In genomic region chr1:155971910-155972809, GRCh38 we compare ENCODE assay signal across 10 cellular contexts. TPM values are rescaled to one million over a fixed set of nuclear protein-coding genes. Genes with fewer than 3 reads are reported as not detected.
DNase-seq lines count a peak whose midpoint lies in the region; ATAC-seq, FAIRE-seq and TF ChIP-seq lines count a peak whose summit lies in the region.
"Had no signal": no experiment of that assay in that cellular context is flagged by ENCODE, and none has a peak within 500 bp of the region (broad histone marks: within the 10 kb centered on the region; RNA-seq: fewer than 3 reads in every experiment).

No MANE protein-coding gene starts in this region.

- H3K9me3 ChIP-seq in HepG2 (ENCODE audit: low read length) (no peaks in the 10 kb centered on the region), subcutaneous abdominal adipose tissue (ENCODE audit: control insufficient read depth in 5 of 5, low read length in 5 of 5) (no peaks in the 10 kb centered on the region)

- no peak for TF ChIP-seq RAD21 in HepG2 (CRISPR knock-in tag; IDR thresholded peaks at IDR 0.05)

- H3K27me3 Mint-ChIP-seq in activated CD8-positive, alpha-beta memory T cell treated with anti-CD3 and anti-CD28 coated beads, Interleukin-2, amount 10 ng/mL, durations not matched to agents 7 days and 5 days = no peaks in the 10 kb centered on the region
- H3K27me3 Mint-ChIP-seq in activated naive CD8-positive, alpha-beta T cell = no peaks in the 10 kb centered on the region

- in situ Hi-C loops in HepG2 (cut with HindIII; ENCODE audit: extremely low pct_ligation_motif_present, low pct_unique_long_range_greater_than_20kb) = no loop called here

- no peak for ATAC-seq in activated CD8-positive, alpha-beta memory T cell treated with anti-CD3 and anti-CD28 coated beads, Interleukin-2, amount 10 ng/mL, durations not matched to agents 7 days and 5 days
- peak; percentile 22; the same call in 2 of the 3 replicates for ATAC-seq in HepG2
- no peak for ATAC-seq in GM18520 (IDR thresholded peaks at IDR 0.05; ENCODE audit: unreplicated experiment)
- ATAC-seq: HCT116 had no signal

- CTCF ChIA-PET in activated CD8-positive, alpha-beta memory T cell treated with anti-CD3 and anti-CD28 coated beads, Interleukin-2, amount 10 ng/mL, durations not matched to agents 7 days and 5 days (lab: Charles Lee) = interaction anchor here (0.7 to 3.0 kb wide), 3 partner anchors 31 to 38 kb away, joined by 3 to 14 read pairs (median 3); partner anchors contain the start of gene KHDC4
- CTCF ChIA-PET in HepG2 (lab: Yijun Ruan, JAX; ENCODE audit: low intra/inter-chr PET ratio, low total read pairs) = no interaction called here

- TF ChIP-seq POLR2A in HepG2 (IDR thresholded peaks at IDR 0.05; ENCODE audit: insufficient read depth in 1 of 2, low read depth in 2 of 2, low read length in 2 of 2) = no peak

- H3K4me1 Mint-ChIP-seq in activated CD8-positive, alpha-beta memory T cell treated with anti-CD3 and anti-CD28 coated beads, Interleukin-2, amount 10 ng/mL, durations not matched to agents 7 days and 5 days = peaks cover 87% of the 10 kb centered on the region
- H3K4me1 Mint-ChIP-seq in activated naive CD8-positive, alpha-beta T cell (ENCODE audit: low read depth) = peaks cover 86% of the 10 kb centered on the region

- H3K4me3 ChIP-seq in HepG2 (replicated peaks in 1 of 3; ENCODE audit: insufficient read depth in 1 of 3, low read depth in 2 of 3, low read length in 3 of 3) (no peak overlapping the region; a peak in 1 of 6 replicates), subcutaneous abdominal adipose tissue (ENCODE audit: low read depth in 1 of 5, low read length in 5 of 5) (peak overlapping the region in 1 of 5 donors; percentile 25)

- no peak overlapping the region for H3K4me3 Mint-ChIP-seq in activated CD8-positive, alpha-beta memory T cell treated with anti-CD3 and anti-CD28 coated beads, Interleukin-2, amount 10 ng/mL, durations not matched to agents 7 days and 5 days
- H3K4me3 Mint-ChIP-seq in activated naive CD8-positive, alpha-beta T cell = peak overlapping the region; percentile 79

- peaks cover 38% of the 10 kb centered on the region for H3K36me3 Mint-ChIP-seq in activated CD8-positive, alpha-beta memory T cell treated with anti-CD3 and anti-CD28 coated beads, Interleukin-2, amount 10 ng/mL, durations not matched to agents 7 days and 5 days
- H3K36me3 Mint-ChIP-seq in activated naive CD8-positive, alpha-beta T cell = no peaks in the 10 kb centered on the region

- H2AFZ ChIP-seq in HepG2 (ENCODE audit: low read length) = no peak overlapping the region

- H3K36me3 ChIP-seq in HepG2 (replicated peaks in 1 of 2; ENCODE audit: control insufficient read depth in 1 of 2, insufficient read depth in 2 of 2, low read length in 2 of 2) (peaks cover 10 to 18% of the 10 kb centered on the region in 2 experiments; a peak in 4 of 5 replicates), subcutaneous abdominal adipose tissue (ENCODE audit: control insufficient read depth in 5 of 5, insufficient read depth in 5 of 5, low read length in 5 of 5) (peaks cover 0 to 37% (median 29%) of the 10 kb centered on the region in 5 donors)

- no peak for TF ChIP-seq EP300 in HepG2 (IDR thresholded peaks at IDR 0.05; ENCODE audit: low read depth in 2 of 2, low read length in 2 of 2)
- TF ChIP-seq EP300 in HepG2 (CRISPR knock-in tag; IDR thresholded peaks at IDR 0.05; ENCODE audit: borderline replicate concordance) = no peak

- WGBS in HepG2 (ENCODE audit: low lambda C conversion rate) = 83% methylated on average over 6 of the region's 9 CpGs

- no peak for TF ChIP-seq CTCF in HepG2 (CRISPR knock-in tag; IDR thresholded peaks at IDR 0.05)

- peak overlapping the region; percentile 71 for H3K27ac Mint-ChIP-seq in activated CD8-positive, alpha-beta memory T cell treated with anti-CD3 and anti-CD28 coated beads, Interleukin-2, amount 10 ng/mL, durations not matched to agents 7 days and 5 days
- H3K27ac Mint-ChIP-seq in activated naive CD8-positive, alpha-beta T cell = peak overlapping the region; percentile 91

- H3K9ac ChIP-seq in HepG2 (ENCODE audit: insufficient read depth, low read depth, low read length) (no peak overlapping the region), subcutaneous abdominal adipose tissue (ENCODE audit: low read length in 5 of 5) (peak overlapping the region in 1 of 5 donors; percentile 27)

- no peak for DNase-seq in activated CD8-positive, alpha-beta memory T cell treated with anti-CD3 and anti-CD28 coated beads, Interleukin-2, amount 10 ng/mL, durations not matched to agents 7 days and 5 days
- no peak for DNase-seq in activated CD8-positive, alpha-beta memory T cell treated with anti-CD3 and anti-CD28 coated beads, Interleukin-2, amount 50 U/mL, for 4 hours
- DNase-seq in HepG2 (ENCODE audit: low spot score) = no peak
- DNase-seq in kidney glomerular epithelial cell (lab: John Stamatoyannopoulos, UW) = no peak
- DNase-seq in NCI-H1048 (lab: John Stamatoyannopoulos, UW) = no peak

- H3K4me2 ChIP-seq in HepG2 (ENCODE audit: low read depth, low read length) = peak overlapping the region; percentile 33

- H3K27me3 ChIP-seq in HepG2 (ENCODE audit: control insufficient read depth in 1 of 2, insufficient read depth in 2 of 2, low read length in 2 of 2) = no peaks in the 10 kb centered on the region
- no peaks in the 10 kb centered on the region for H3K27me3 ChIP-seq in subcutaneous abdominal adipose tissue (ENCODE audit: control insufficient read depth in 5 of 5, insufficient read depth in 4 of 5, low read length in 5 of 5)

- H3K79me2 ChIP-seq in HepG2 (ENCODE audit: insufficient read depth, low read length) = peaks cover 65% of the 10 kb centered on the region

- intact Hi-C loops in HepG2 (cut with micrococcal nuclease; ENCODE audit: unreplicated experiment) = no loop called here

- 0 out of 2 replicates have a peak, but pooled peaks cover 2% of the 10 kb centered on the region for H4K20me1 ChIP-seq in HepG2 (ENCODE audit: insufficient read depth, low read length)

- peaks cover 95% of the 10 kb centered on the region for H3K4me1 ChIP-seq in HepG2 (ENCODE audit: insufficient read depth, low read length)
- H3K4me1 ChIP-seq in subcutaneous abdominal adipose tissue (ENCODE audit: control insufficient read depth in 5 of 5, insufficient read depth in 5 of 5, low read length in 5 of 5) = peaks cover 45 to 99% (median 98%) of the 10 kb centered on the region in 5 donors

- H3K27ac ChIP-seq in HepG2 (ENCODE audit: extremely low read length, insufficient read depth, low read length) (no peak overlapping the region), subcutaneous abdominal adipose tissue (ENCODE audit: low read depth, low read length) (peak overlapping the region; percentile 11)

- no peaks in the 10 kb centered on the region for H3K9me3 Mint-ChIP-seq in activated CD8-positive, alpha-beta memory T cell treated with anti-CD3 and anti-CD28 coated beads, Interleukin-2, amount 10 ng/mL, durations not matched to agents 7 days and 5 days (ENCODE audit: low read depth)
- no peaks in the 10 kb centered on the region for H3K9me3 Mint-ChIP-seq in activated naive CD8-positive, alpha-beta T cell (ENCODE audit: low read depth)

- BruUV-seq in HepG2 (replicated peaks; lab: Mats Ljungman, UMichigan) = no TSS peak

- peak; percentile 18 for FAIRE-seq in HepG2 (lab: Jason Lieb, UNC)

- POLR2A ChIA-PET in HepG2 (lab: Yijun Ruan, JAX) = interaction anchor here (0.5 to 3.7 kb wide), 3 partner anchors 11 to 161 kb away, joined by 3 to 17 read pairs (median 17); no protein-coding TSS in a partner anchor

RNA-seq across cellular contexts. Expression of gene ARHGEF2, which starts 6.2 kb away (rescaled TPM):
- 100 to 1,000 TPM; 159 to 161 TPM for total RNA-seq in activated CD8-positive, alpha-beta memory T cell treated with anti-CD3 and anti-CD28 coated beads, Interleukin-2, amount 10 ng/mL, durations not matched to agents 7 days and 5 days
- 15.0 and 16.1 TPM in 2 replicates for total RNA-seq in HepG2 (2016; rRNA removed; fragmentation: Illumina TruSeq; extraction: Trizol)
- total RNA-seq in HepG2 (2016; cell fraction: cytosol; rRNA removed; fragmentation: Illumina TruSeq; extraction: Trizol; ENCODE audit: low read depth) = 7.7 and 8.4 TPM in 2 replicates
- total RNA-seq in HepG2 (2016; cell fraction: insoluble cytoplasmic fraction; rRNA removed; fragmentation: Illumina TruSeq; extraction: Trizol) = 12.9 and 18.6 TPM in 2 replicates
- total RNA-seq in HepG2 (2016; cell fraction: membrane; rRNA removed; fragmentation: Illumina TruSeq; extraction: Trizol) = 10.3 and 11.1 TPM in 2 replicates
- total RNA-seq in HepG2 (2016; cell fraction: nucleus; rRNA removed; fragmentation: Illumina TruSeq; extraction: Trizol) = 13.2 and 15.5 TPM in 2 replicates
- 32.1 and 33.1 TPM in 2 replicates for polyA plus RNA-seq in HepG2 (2011; rRNA removed)
- 15.2 and 17.5 TPM in 2 replicates for polyA plus RNA-seq in HepG2 (2011; cell fraction: cytosol; rRNA removed)
- 104 and 108 TPM in 2 replicates for polyA plus RNA-seq in HepG2 (2011; cell fraction: nucleus; rRNA removed)
- 28.0 and 37.8 TPM in 2 replicates for polyA plus RNA-seq in HepG2 (2012)
- polyA plus RNA-seq in HepG2 (2016; cell fraction: cytosol; fragmentation: Illumina TruSeq; extraction: Trizol; ENCODE audit: low read depth) = 1.9 and 2.0 TPM in 2 replicates
- 13.1 and 13.4 TPM in 2 replicates for polyA plus RNA-seq in HepG2 (2016; cell fraction: insoluble cytoplasmic fraction; fragmentation: Illumina TruSeq; extraction: Trizol; ENCODE audit: low read depth)
- polyA plus RNA-seq in HepG2 (2016; cell fraction: membrane; fragmentation: Illumina TruSeq; extraction: Trizol; ENCODE audit: low read depth) = 3.6 and 3.8 TPM in 2 replicates
- 34.1 and 35.2 TPM in 2 replicates for polyA plus RNA-seq in HepG2 (2016; cell fraction: nucleus; fragmentation: Illumina TruSeq; extraction: Trizol; ENCODE audit: insufficient read depth, low read depth)
- 54.1 and 96.8 TPM in 2 replicates for polyA minus RNA-seq in HepG2 (2011; rRNA and poly(A)+ RNA removed; ENCODE audit: low replicate concordance)
- 17.6 and 19.9 TPM in 2 replicates for polyA minus RNA-seq in HepG2 (2011; cell fraction: cytosol; rRNA and poly(A)+ RNA removed)
- polyA minus RNA-seq in HepG2 (2011; cell fraction: nucleus; rRNA and poly(A)+ RNA removed) = 50.0 and 65.8 TPM in 2 replicates

RNA-seq across cellular contexts. Expression of gene RXFP4, which starts 30.7 kb away (rescaled TPM):
- not detected for total RNA-seq in activated CD8-positive, alpha-beta memory T cell treated with anti-CD3 and anti-CD28 coated beads, Interleukin-2, amount 10 ng/mL, durations not matched to agents 7 days and 5 days
- 0.38 TPM in 1 of 2 replicates, not detected in the other for total RNA-seq in HepG2 (2016; rRNA removed; fragmentation: Illumina TruSeq; extraction: Trizol)
- total RNA-seq in HepG2 (2016; cell fraction: cytosol; rRNA removed; fragmentation: Illumina TruSeq; extraction: Trizol; ENCODE audit: low read depth) = not detected in 2 replicates
- total RNA-seq in HepG2 (2016; cell fraction: insoluble cytoplasmic fraction; rRNA removed; fragmentation: Illumina TruSeq; extraction: Trizol) = 0.25 and 0.28 TPM in 2 replicates
- not detected in 2 replicates for total RNA-seq in HepG2 (2016; cell fraction: membrane; rRNA removed; fragmentation: Illumina TruSeq; extraction: Trizol)
- 0.31 TPM in 1 of 2 replicates, not detected in the other for total RNA-seq in HepG2 (2016; cell fraction: nucleus; rRNA removed; fragmentation: Illumina TruSeq; extraction: Trizol)
- 1.4 and 1.9 TPM in 2 replicates for polyA plus RNA-seq in HepG2 (2011; rRNA removed)
- 1.3 and 2.1 TPM in 2 replicates for polyA plus RNA-seq in HepG2 (2011; cell fraction: cytosol; rRNA removed)
- polyA plus RNA-seq in HepG2 (2011; cell fraction: nucleus; rRNA removed) = 0.42 and 0.48 TPM in 2 replicates
- polyA plus RNA-seq in HepG2 (2012) = 0.48 and 0.72 TPM in 2 replicates
- polyA plus RNA-seq in HepG2 (2016; cell fraction: cytosol; fragmentation: Illumina TruSeq; extraction: Trizol; ENCODE audit: low read depth) = 0.08 TPM in 1 of 2 replicates, not detected in the other
- not detected in 2 replicates for polyA plus RNA-seq in HepG2 (2016; cell fraction: insoluble cytoplasmic fraction; fragmentation: Illumina TruSeq; extraction: Trizol; ENCODE audit: low read depth)
- not detected in 2 replicates for polyA plus RNA-seq in HepG2 (2016; cell fraction: membrane; fragmentation: Illumina TruSeq; extraction: Trizol; ENCODE audit: low read depth)
- polyA plus RNA-seq in HepG2 (2016; cell fraction: nucleus; fragmentation: Illumina TruSeq; extraction: Trizol; ENCODE audit: insufficient read depth, low read depth) = 0.64 and 0.79 TPM in 2 replicates
- polyA minus RNA-seq in HepG2 (2011; rRNA and poly(A)+ RNA removed; ENCODE audit: low replicate concordance) = 1.4 and 2.7 TPM in 2 replicates
- 0.49 TPM in 1 of 2 replicates, not detected in the other for polyA minus RNA-seq in HepG2 (2011; cell fraction: cytosol; rRNA and poly(A)+ RNA removed)
- 0.39 and 1.1 TPM in 2 replicates for polyA minus RNA-seq in HepG2 (2011; cell fraction: nucleus; rRNA and poly(A)+ RNA removed)
- total RNA-seq: fibroblast of lung had no signal
- polyA plus RNA-seq: fibroblast of lung had no signal

RNA-seq across cellular contexts. Expression of gene KHDC4, which starts 37.9 kb away (rescaled TPM):
- total RNA-seq in activated CD8-positive, alpha-beta memory T cell treated with anti-CD3 and anti-CD28 coated beads, Interleukin-2, amount 10 ng/mL, durations not matched to agents 7 days and 5 days = 10 to 100 TPM; 80.2 to 99.4 TPM
- total RNA-seq in HepG2 (2016; rRNA removed; fragmentation: Illumina TruSeq; extraction: Trizol) = 15.9 and 33.5 TPM in 2 replicates
- total RNA-seq in HepG2 (2016; cell fraction: cytosol; rRNA removed; fragmentation: Illumina TruSeq; extraction: Trizol; ENCODE audit: low read depth) = 17.8 and 22.2 TPM in 2 replicates
- total RNA-seq in HepG2 (2016; cell fraction: insoluble cytoplasmic fraction; rRNA removed; fragmentation: Illumina TruSeq; extraction: Trizol) = 17.1 and 30.7 TPM in 2 replicates
- total RNA-seq in HepG2 (2016; cell fraction: membrane; rRNA removed; fragmentation: Illumina TruSeq; extraction: Trizol) = 16.0 and 18.2 TPM in 2 replicates
- total RNA-seq in HepG2 (2016; cell fraction: nucleus; rRNA removed; fragmentation: Illumina TruSeq; extraction: Trizol) = 51.8 and 57.5 TPM in 2 replicates
- 74.5 and 92.0 TPM in 2 replicates for polyA plus RNA-seq in HepG2 (2011; rRNA removed)
- polyA plus RNA-seq in HepG2 (2011; cell fraction: cytosol; rRNA removed) = 35.4 and 38.7 TPM in 2 replicates
- polyA plus RNA-seq in HepG2 (2011; cell fraction: nucleus; rRNA removed) = 126 and 134 TPM in 2 replicates
- polyA plus RNA-seq in HepG2 (2012) = 37.2 and 38.4 TPM in 2 replicates
- 2.1 and 2.5 TPM in 2 replicates for polyA plus RNA-seq in HepG2 (2016; cell fraction: cytosol; fragmentation: Illumina TruSeq; extraction: Trizol; ENCODE audit: low read depth)
- 14.7 and 16.3 TPM in 2 replicates for polyA plus RNA-seq in HepG2 (2016; cell fraction: insoluble cytoplasmic fraction; fragmentation: Illumina TruSeq; extraction: Trizol; ENCODE audit: low read depth)
- 4.2 and 4.7 TPM in 2 replicates for polyA plus RNA-seq in HepG2 (2016; cell fraction: membrane; fragmentation: Illumina TruSeq; extraction: Trizol; ENCODE audit: low read depth)
- 113 and 121 TPM in 2 replicates for polyA plus RNA-seq in HepG2 (2016; cell fraction: nucleus; fragmentation: Illumina TruSeq; extraction: Trizol; ENCODE audit: insufficient read depth, low read depth)
- 83.9 and 155 TPM in 2 replicates for polyA minus RNA-seq in HepG2 (2011; rRNA and poly(A)+ RNA removed; ENCODE audit: low replicate concordance)
- polyA minus RNA-seq in HepG2 (2011; cell fraction: cytosol; rRNA and poly(A)+ RNA removed) = 19.6 and 24.9 TPM in 2 replicates
- 113 and 148 TPM in 2 replicates for polyA minus RNA-seq in HepG2 (2011; cell fraction: nucleus; rRNA and poly(A)+ RNA removed)

RNA-seq across cellular contexts. Expression of gene SSR2, which starts 48.6 kb away (rescaled TPM):
- 100 to 1,000 TPM; 185 to 200 TPM for total RNA-seq in activated CD8-positive, alpha-beta memory T cell treated with anti-CD3 and anti-CD28 coated beads, Interleukin-2, amount 10 ng/mL, durations not matched to agents 7 days and 5 days
- 150 and 284 TPM in 2 replicates for total RNA-seq in HepG2 (2016; rRNA removed; fragmentation: Illumina TruSeq; extraction: Trizol)
- 92.7 and 103 TPM in 2 replicates for total RNA-seq in HepG2 (2016; cell fraction: cytosol; rRNA removed; fragmentation: Illumina TruSeq; extraction: Trizol; ENCODE audit: low read depth)
- 138 and 293 TPM in 2 replicates for total RNA-seq in HepG2 (2016; cell fraction: insoluble cytoplasmic fraction; rRNA removed; fragmentation: Illumina TruSeq; extraction: Trizol)
- 147 and 165 TPM in 2 replicates for total RNA-seq in HepG2 (2016; cell fraction: membrane; rRNA removed; fragmentation: Illumina TruSeq; extraction: Trizol)
- 188 and 211 TPM in 2 replicates for total RNA-seq in HepG2 (2016; cell fraction: nucleus; rRNA removed; fragmentation: Illumina TruSeq; extraction: Trizol)
- 442 and 461 TPM in 2 replicates for polyA plus RNA-seq in HepG2 (2011; rRNA removed)
- 664 and 870 TPM in 2 replicates for polyA plus RNA-seq in HepG2 (2011; cell fraction: cytosol; rRNA removed)
- polyA plus RNA-seq in HepG2 (2011; cell fraction: nucleus; rRNA removed) = 174 and 212 TPM in 2 replicates
- 199 and 208 TPM in 2 replicates for polyA plus RNA-seq in HepG2 (2012)
- 105 and 112 TPM in 2 replicates for polyA plus RNA-seq in HepG2 (2016; cell fraction: cytosol; fragmentation: Illumina TruSeq; extraction: Trizol; ENCODE audit: low read depth)
- 153 and 154 TPM in 2 replicates for polyA plus RNA-seq in HepG2 (2016; cell fraction: insoluble cytoplasmic fraction; fragmentation: Illumina TruSeq; extraction: Trizol; ENCODE audit: low read depth)
- polyA plus RNA-seq in HepG2 (2016; cell fraction: membrane; fragmentation: Illumina TruSeq; extraction: Trizol; ENCODE audit: low read depth) = 145 and 154 TPM in 2 replicates
- 326 and 354 TPM in 2 replicates for polyA plus RNA-seq in HepG2 (2016; cell fraction: nucleus; fragmentation: Illumina TruSeq; extraction: Trizol; ENCODE audit: insufficient read depth, low read depth)
- polyA minus RNA-seq in HepG2 (2011; rRNA and poly(A)+ RNA removed; ENCODE audit: low replicate concordance) = 359 and 489 TPM in 2 replicates
- polyA minus RNA-seq in HepG2 (2011; cell fraction: cytosol; rRNA and poly(A)+ RNA removed) = 105 and 115 TPM in 2 replicates
- polyA minus RNA-seq in HepG2 (2011; cell fraction: nucleus; rRNA and poly(A)+ RNA removed) = 44.5 and 56.7 TPM in 2 replicates
